ENCODE assay signal across 1 cellular context in genomic region chr2:26970244-26970927, GRCh38.
TF ChIP-seq lines count a peak whose summit lies in the region.

MAPRE3 (plus strand) TSS chr2:26970637; CDS start chr2:27022219, 51,582 bp downstream.

TF ChIP-seq in HepG2, 621 proteins besides CTCF, POLR2A, EP300 and RAD21 (continued from another document and continues in another):
- peak; percentile 76 for TF ChIP-seq ZNF687 (CRISPR knock-in tag; IDR thresholded peaks at IDR 0.05)
- no peak for TF ChIP-seq JDP2 (CRISPR knock-in tag; IDR thresholded peaks at IDR 0.05; ENCODE audit: borderline replicate concordance)
- no peak for TF ChIP-seq PAXIP1 (CRISPR knock-in tag; conservative IDR thresholded peaks at IDR 0.05)
- TF ChIP-seq ZNF570 (CRISPR knock-in tag; IDR thresholded peaks at IDR 0.05; ENCODE audit: borderline replicate concordance), result no peak
- TF ChIP-seq ZFX (CRISPR knock-in tag; IDR thresholded peaks at IDR 0.05; ENCODE audit: low read depth), result peak; percentile 61; the same call in 1 of the 2 replicates
- no peak for TF ChIP-seq MAFK (conservative IDR thresholded peaks at IDR 0.05 in 1 of 2, IDR thresholded peaks at IDR 0.05 in 1 of 2; ENCODE audit: low read length in 2 of 2)
- TF ChIP-seq MEF2D (CRISPR knock-in tag; IDR thresholded peaks at IDR 0.05), result 0 out of 2 replicates have a peak, but pooled peaks have one; percentile 30
- 0 out of 2 replicates have a peak, but pooled peaks have one; percentile 50 for TF ChIP-seq ZNF138 (CRISPR knock-in tag; IDR thresholded peaks at IDR 0.05; ENCODE audit: low read depth)
- TF ChIP-seq ZBTB38 (CRISPR knock-in tag; IDR thresholded peaks at IDR 0.05), result peak; percentile 50
- 0 out of 2 replicates have a peak, but pooled peaks have one; percentile 73 for TF ChIP-seq NRL (CRISPR knock-in tag; IDR thresholded peaks at IDR 0.05; ENCODE audit: borderline replicate concordance)
- TF ChIP-seq HOXD1 (CRISPR knock-in tag; IDR thresholded peaks at IDR 0.05), result 0 out of 2 replicates have a peak, but pooled peaks have one; percentile 28
- peak; percentile 33; the same call in 1 of the 2 replicates for TF ChIP-seq ZNF891 (CRISPR knock-in tag; IDR thresholded peaks at IDR 0.05)
- no peak for TF ChIP-seq ZNF841 (CRISPR knock-in tag; IDR thresholded peaks at IDR 0.05; ENCODE audit: borderline replicate concordance)
- TF ChIP-seq CBFB (CRISPR knock-in tag; IDR thresholded peaks at IDR 0.05), result 0 out of 2 replicates have a peak, but pooled peaks have one; percentile 36
- TF ChIP-seq CREB3 (CRISPR knock-in tag; IDR thresholded peaks at IDR 0.05), result no peak
- TF ChIP-seq ZFP37 (CRISPR knock-in tag; IDR thresholded peaks at IDR 0.05; ENCODE audit: borderline replicate concordance), result no peak
- TF ChIP-seq ARNT2 (CRISPR knock-in tag; IDR thresholded peaks at IDR 0.05; ENCODE audit: low read depth), result peak; percentile 71; the same call in 1 of the 2 replicates
- TF ChIP-seq CERS6 (CRISPR knock-in tag; IDR thresholded peaks at IDR 0.05), result no peak
- no peak for TF ChIP-seq STAG1 (CRISPR knock-in tag; IDR thresholded peaks at IDR 0.05)
- TF ChIP-seq GPN1 (CRISPR knock-in tag; IDR thresholded peaks at IDR 0.05; ENCODE audit: borderline replicate concordance), result no peak
- TF ChIP-seq ZNF18 (CRISPR knock-in tag; IDR thresholded peaks at IDR 0.05; ENCODE audit: insufficient replicate concordance), result no peak
- TF ChIP-seq ZNF574 (CRISPR knock-in tag; IDR thresholded peaks at IDR 0.05), result peak; percentile 43; the same call in 1 of the 2 replicates
- peak; percentile 32; the same call in 1 of the 2 replicates for TF ChIP-seq AHR (CRISPR knock-in tag; IDR thresholded peaks at IDR 0.05)
- peak; percentile 43; the same call in 1 of the 2 replicates for TF ChIP-seq ZSCAN25 (CRISPR knock-in tag; IDR thresholded peaks at IDR 0.05)
- TF ChIP-seq FOXO1 (CRISPR knock-in tag; IDR thresholded peaks at IDR 0.05), result no peak; the same call in 1 of the 2 replicates
- peak; percentile 46; the same call in 1 of the 2 replicates for TF ChIP-seq MYC (CRISPR knock-in tag; IDR thresholded peaks at IDR 0.05; ENCODE audit: borderline replicate concordance)
- TF ChIP-seq ZMAT3 (CRISPR knock-in tag; conservative IDR thresholded peaks at IDR 0.05), result no peak
- TF ChIP-seq ZNF597 (CRISPR knock-in tag; IDR thresholded peaks at IDR 0.05), result no peak
- TF ChIP-seq EED (CRISPR knock-in tag; IDR thresholded peaks at IDR 0.05), result 0 out of 2 replicates have a peak, but pooled peaks have one; percentile 17
- TF ChIP-seq CAMTA2 (CRISPR knock-in tag; IDR thresholded peaks at IDR 0.05; ENCODE audit: borderline replicate concordance), result no peak
- TF ChIP-seq RFX3 (CRISPR knock-in tag; IDR thresholded peaks at IDR 0.05), result peak; percentile 91
- peak; percentile 80 for TF ChIP-seq ZNF768 (CRISPR knock-in tag; IDR thresholded peaks at IDR 0.05)
- 0 out of 2 replicates have a peak, but pooled peaks have one; percentile 18 for TF ChIP-seq MXD4 (CRISPR knock-in tag; IDR thresholded peaks at IDR 0.05)
- TF ChIP-seq FOXP1 (IDR thresholded peaks at IDR 0.05), result no peak
- no peak for TF ChIP-seq FOXP1 (CRISPR knock-in tag; IDR thresholded peaks at IDR 0.05)
- TF ChIP-seq ZNF546 (CRISPR knock-in tag; conservative IDR thresholded peaks at IDR 0.05), result no peak
- TF ChIP-seq NFIB (CRISPR knock-in tag; IDR thresholded peaks at IDR 0.05; ENCODE audit: borderline replicate concordance), result no peak
- TF ChIP-seq ZNF30 (CRISPR knock-in tag; IDR thresholded peaks at IDR 0.05), result no peak
- no peak for TF ChIP-seq EZH2 (conservative IDR thresholded peaks at IDR 0.05; ENCODE audit: low read depth, low read length)
- TF ChIP-seq ZNF639 (CRISPR knock-in tag; conservative IDR thresholded peaks at IDR 0.05), result no peak
- no peak for TF ChIP-seq RAD51 (IDR thresholded peaks at IDR 0.05; ENCODE audit: borderline replicate concordance)
- peak; percentile 18; the same call in 1 of the 2 replicates for TF ChIP-seq MTF2 (CRISPR knock-in tag; IDR thresholded peaks at IDR 0.05; ENCODE audit: borderline replicate concordance)
- no peak for TF ChIP-seq ZIK1 (CRISPR knock-in tag; IDR thresholded peaks at IDR 0.05; ENCODE audit: borderline replicate concordance, low read depth)
- TF ChIP-seq GATA4 (IDR thresholded peaks at IDR 0.05; ENCODE audit: borderline replicate concordance, low read depth), result no peak
- TF ChIP-seq RFX5 (IDR thresholded peaks at IDR 0.05; ENCODE audit: low read depth, low read length), result peak; percentile 89
- TF ChIP-seq ZMYM4 (CRISPR knock-in tag; IDR thresholded peaks at IDR 0.05), result no peak
- 0 out of 2 replicates have a peak, but pooled peaks have one; percentile 52 for TF ChIP-seq CCDC6 (CRISPR knock-in tag; IDR thresholded peaks at IDR 0.05)
- peak; percentile 50; the same call in 1 of the 2 replicates for TF ChIP-seq ATF7-NPFF (CRISPR knock-in tag; IDR thresholded peaks at IDR 0.05; ENCODE audit: low read depth)
- no peak for TF ChIP-seq ZNF484 (CRISPR knock-in tag; IDR thresholded peaks at IDR 0.05; ENCODE audit: borderline replicate concordance, low read depth)
